Comparison of ENCODE assay signal across 25 cellular contexts in the genomic region with DNA sequence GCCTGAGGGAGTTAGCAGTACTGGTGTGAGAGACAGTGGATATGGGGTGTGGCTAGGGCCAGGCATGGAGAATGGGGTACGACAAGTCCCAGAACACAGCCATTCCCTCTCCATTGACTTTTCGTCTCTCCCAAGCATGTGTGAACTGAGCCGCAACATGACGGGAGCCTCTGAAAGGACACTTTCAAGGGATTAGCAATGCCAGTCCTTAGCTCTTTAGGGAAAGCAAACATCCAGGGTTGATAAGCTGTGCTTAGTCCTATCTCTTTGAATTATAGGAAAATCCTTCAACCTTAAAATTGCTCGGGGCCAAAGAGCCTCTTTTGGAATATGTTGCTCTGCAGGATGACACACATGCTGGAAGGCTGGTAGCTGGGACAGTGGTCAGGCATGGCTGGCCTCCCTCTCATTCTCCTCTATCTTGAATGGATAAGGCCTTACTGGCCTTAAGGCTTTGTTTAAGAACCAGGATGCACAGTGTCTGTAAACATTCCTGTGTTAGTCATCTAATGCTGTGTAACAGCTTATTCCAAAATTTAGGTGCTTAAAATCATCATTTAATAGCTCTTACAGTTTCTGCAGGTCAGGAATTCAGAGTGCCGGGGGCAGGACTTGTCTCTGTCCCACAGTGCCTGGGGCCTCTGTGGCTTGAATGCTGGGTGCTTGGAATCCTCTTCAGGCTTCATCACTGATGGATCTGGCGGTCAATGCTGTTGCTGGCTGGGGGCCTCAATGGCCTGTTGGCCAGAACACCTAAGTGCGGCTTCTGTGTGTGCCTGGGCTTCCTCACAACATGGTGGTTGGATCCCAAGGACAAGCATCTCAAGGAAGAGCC.
"Had no signal": no experiment of that assay in that cellular context is flagged by ENCODE, and none has a peak within 500 bp of the region (broad histone marks: within the 10 kb centered on the region; RNA-seq: fewer than 3 reads in every experiment).

No MANE protein-coding gene starts in this region.

- H3K9me3 Mint-ChIP-seq: activated naive CD4-positive, alpha-beta T cell treated with anti-CD3 and anti-CD28 coated beads, Interleukin-2, amount 50 U/mL, for 72 hours; activated T-helper 2 cell treated with anti-CD3 and anti-CD28 coated beads, Interferon-gamma antibody, Interleukin-2, Interleukin-4, amounts not matched to agents 10 μg/mL and 5 μg/mL and 100 μg/mL, durations not matched to agents 14 hours and 24 hours and 36 hours; central memory CD8-positive, alpha-beta T cell; dendritic cell treated with granulocyte-macrophage colony-stimulating factor and Interleukin-4, amounts not matched to agents 40 ng/mL and 50 ng/mL, for 4 days; natural killer cell treated with Interleukin-12 subunit alpha and Interleukin-12 subunit beta and Interleukin-15 and Interleukin-18, amount 100 ng/mL, for 72 hours; type B pancreatic cell had no signal

- DNase-seq: activated CD4-positive, alpha-beta T cell treated with anti-CD3 and anti-CD28 coated beads for 36 hours; activated CD4-positive, CD25-positive, alpha-beta regulatory T cell; activated CD8-positive, alpha-beta memory T cell treated with anti-CD3 and anti-CD28 coated beads, Interleukin-2, amount 10 ng/mL, durations not matched to agents 7 days and 5 days; activated CD8-positive, alpha-beta T cell treated with anti-CD3 and anti-CD28 coated beads, Interleukin-2, amount 10 ng/mL, durations not matched to agents 7 days and 5 days; activated T-cell treated with anti-CD3 and anti-CD28 coated beads, Interleukin-2, amount 50 U/mL, for 48 hours; foreskin melanocyte; heart right ventricle; left ventricle myocardium superior; mucosa of descending colon; stimulated activated CD4-positive, alpha-beta T cell treated with anti-CD3 and anti-CD28 coated beads, Interleukin-12 subunit alpha, Interleukin-12 subunit beta, amount 100 ng/mL, for 4 hours; stimulated activated CD4-positive, alpha-beta T cell treated with anti-CD3 and anti-CD28 coated beads, Interleukin-4, amount 100 ng/mL, for 1 hour; stimulated activated naive CD8-positive, alpha-beta T cell treated with anti-CD3 and anti-CD28 coated beads, Interleukin-15, Interleukin-2, amounts not matched to agents 100 U/mL and 50 U/mL, for 24 hours; uterus had no signal

- H3K27me3 ChIP-seq: breast epithelium, uterus had no signal

- H3K27ac ChIP-seq: breast epithelium, esophagus muscularis mucosa, heart right ventricle, neutrophil, skin epidermis, thoracic aorta, uterus had no signal

- H3K36me3 Mint-ChIP-seq: activated CD8-positive, alpha-beta memory T cell treated with anti-CD3 and anti-CD28 coated beads, Interleukin-2, amount 10 ng/mL, durations not matched to agents 7 days and 5 days; activated naive CD4-positive, alpha-beta T cell treated with anti-CD3 and anti-CD28 coated beads, Interleukin-2, amount 50 U/mL, for 72 hours; natural killer cell treated with Interleukin-12 subunit alpha and Interleukin-12 subunit beta and Interleukin-15 and Interleukin-18, amount 100 ng/mL, for 72 hours; type B pancreatic cell had no signal

- H3K4me3 ChIP-seq: breast epithelium, esophagus muscularis mucosa, heart right ventricle, mucosa of descending colon, skin epidermis, thoracic aorta, uterus had no signal

- H3K4me1 Mint-ChIP-seq: activated CD8-positive, alpha-beta memory T cell treated with anti-CD3 and anti-CD28 coated beads, Interleukin-2, amount 10 ng/mL, durations not matched to agents 7 days and 5 days; central memory CD8-positive, alpha-beta T cell had no signal

- H3K4me3 Mint-ChIP-seq: activated CD4-positive, alpha-beta T cell treated with anti-CD3 and anti-CD28 coated beads for 36 hours; activated CD8-positive, alpha-beta memory T cell treated with anti-CD3 and anti-CD28 coated beads, Interleukin-2, amount 10 ng/mL, durations not matched to agents 7 days and 5 days; activated CD8-positive, alpha-beta T cell treated with anti-CD3 and anti-CD28 coated beads, Interleukin-2, amount 10 ng/mL, durations not matched to agents 7 days and 5 days; central memory CD8-positive, alpha-beta T cell; dendritic cell treated with granulocyte-macrophage colony-stimulating factor and Interleukin-4, amounts not matched to agents 40 ng/mL and 50 ng/mL, for 4 days; natural killer cell treated with Interleukin-12 subunit alpha and Interleukin-12 subunit beta and Interleukin-15 and Interleukin-18, amount 100 ng/mL, for 72 hours; type B pancreatic cell had no signal

- H3K9me3 ChIP-seq: breast epithelium, esophagus muscularis mucosa, heart right ventricle, mucosa of descending colon, neutrophil, thoracic aorta, uterus had no signal

- H3K27ac Mint-ChIP-seq: activated CD4-positive, alpha-beta T cell treated with anti-CD3 and anti-CD28 coated beads for 36 hours; activated CD8-positive, alpha-beta memory T cell treated with anti-CD3 and anti-CD28 coated beads, Interleukin-2, amount 10 ng/mL, durations not matched to agents 7 days and 5 days; activated CD8-positive, alpha-beta T cell treated with anti-CD3 and anti-CD28 coated beads, Interleukin-2, amount 10 ng/mL, durations not matched to agents 7 days and 5 days; activated naive CD4-positive, alpha-beta T cell treated with anti-CD3 and anti-CD28 coated beads, Interleukin-2, amount 50 U/mL, for 72 hours; activated T-helper 2 cell treated with anti-CD3 and anti-CD28 coated beads, Interferon-gamma antibody, Interleukin-2, Interleukin-4, amounts not matched to agents 10 μg/mL and 5 μg/mL and 100 μg/mL, durations not matched to agents 14 hours and 24 hours and 36 hours; dendritic cell treated with granulocyte-macrophage colony-stimulating factor and Interleukin-4, amounts not matched to agents 40 ng/mL and 50 ng/mL, for 4 days; natural killer cell treated with Interleukin-12 subunit alpha and Interleukin-12 subunit beta and Interleukin-15 and Interleukin-18, amount 100 ng/mL, for 72 hours; type B pancreatic cell had no signal

- ATAC-seq: activated CD4-positive, alpha-beta T cell treated with anti-CD3 and anti-CD28 coated beads for 36 hours; activated CD8-positive, alpha-beta memory T cell treated with anti-CD3 and anti-CD28 coated beads, Interleukin-2, amount 10 ng/mL, durations not matched to agents 7 days and 5 days; activated CD8-positive, alpha-beta T cell treated with anti-CD3 and anti-CD28 coated beads, Interleukin-2, amount 10 ng/mL, durations not matched to agents 7 days and 5 days; activated naive CD4-positive, alpha-beta T cell treated with anti-CD3 and anti-CD28 coated beads, Interleukin-2, amount 50 U/mL, for 72 hours; heart right ventricle; left ventricle myocardium superior; mucosa of descending colon; natural killer cell treated with Interleukin-12 subunit alpha and Interleukin-12 subunit beta and Interleukin-15 and Interleukin-18, amount 100 ng/mL, for 72 hours; sciatic nerve; stimulated activated naive CD8-positive, alpha-beta T cell treated with anti-CD3 and anti-CD28 coated beads, Interleukin-15, Interleukin-2, amounts not matched to agents 100 U/mL and 50 U/mL, for 24 hours had no signal

- H3K4me1 ChIP-seq: breast epithelium, esophagus muscularis mucosa, heart right ventricle, uterus had no signal

- H3K36me3 ChIP-seq: breast epithelium, esophagus muscularis mucosa, heart right ventricle, neutrophil, thoracic aorta, uterus had no signal
